Comparison of ENCODE assay signal across 21 cellular contexts in genomic region chr4:156241896-156242295, GRCh38.
"Had no signal": no experiment of that assay in that cellular context is flagged by ENCODE, and none has a peak within 500 bp of the region (broad histone marks: within the 10 kb centered on the region; RNA-seq: fewer than 3 reads in every experiment).

No MANE protein-coding gene starts in this region.

- H3K27me3 ChIP-seq: dorsolateral prefrontal cortex, esophagus squamous epithelium, gastrocnemius medialis, heart right ventricle, left lung had no signal

- H3K4me3 Mint-ChIP-seq: mesothelial cell of epicardium had no signal

- H3K9me3 ChIP-seq: esophagus squamous epithelium, gastrocnemius medialis, left lung, lower lobe of right lung, mucosa of descending colon had no signal

- H3K27ac Mint-ChIP-seq: mesothelial cell of epicardium had no signal

- H3K27ac ChIP-seq: coronary artery, dorsolateral prefrontal cortex, epithelial cell of prostate, esophagus squamous epithelium, gastrocnemius medialis, heart right ventricle, left lung, lower lobe of right lung had no signal

- DNase-seq: dermis blood vessel endothelial cell; dorsolateral prefrontal cortex; effector CD4-positive, alpha-beta T cell; effector memory CD4-positive, alpha-beta T cell; erythroblast; esophagus squamous epithelium; foreskin fibroblast; foreskin melanocyte; gastrocnemius medialis; glutamatergic neuron; heart right ventricle; hippocampal formation; left cardiac atrium; left lung; left ventricle myocardium superior; lower lobe of right lung; mesenchymal stem cell; mucosa of descending colon had no signal

- H3K4me3 ChIP-seq: coronary artery, dorsolateral prefrontal cortex, esophagus squamous epithelium, gastrocnemius medialis, heart right ventricle, left lung, lower lobe of right lung, mucosa of descending colon had no signal

- H3K36me3 ChIP-seq: esophagus squamous epithelium, gastrocnemius medialis, heart right ventricle, left lung, lower lobe of right lung had no signal

- H3K4me1 ChIP-seq: esophagus squamous epithelium, gastrocnemius medialis, heart right ventricle, left lung, lower lobe of right lung had no signal
